In the genomic region with DNA sequence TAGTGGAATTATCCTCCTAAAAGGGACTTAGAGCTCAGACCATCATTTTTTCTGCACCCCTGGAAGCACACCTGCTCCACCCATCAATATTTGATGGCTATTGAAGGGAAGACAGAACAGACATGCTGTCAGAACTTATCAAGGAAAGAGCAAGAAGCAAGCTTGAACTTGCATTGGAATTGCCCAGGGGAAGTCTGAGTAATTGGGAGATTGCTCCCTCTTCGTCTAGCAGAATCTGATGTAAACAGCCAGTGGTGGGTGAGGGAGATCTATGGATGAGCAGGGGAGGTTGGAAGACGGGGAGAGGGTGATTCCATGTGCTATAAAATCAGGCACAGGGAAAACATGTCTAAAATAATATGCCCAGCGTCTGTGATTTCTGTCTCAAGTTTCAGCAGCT, we compare ENCODE assay signal across 26 cellular contexts.
"Had no signal": no experiment of that assay in that cellular context is flagged by ENCODE, and none has a peak within 500 bp of the region (broad histone marks: within the 10 kb centered on the region; RNA-seq: fewer than 3 reads in every experiment).

No MANE protein-coding gene starts in this region.

- H3K4me1 ChIP-seq: SJSA1 had no signal

- H3K4me3 ChIP-seq: SJSA1 had no signal

- H3K4me1 Mint-ChIP-seq: activated naive CD8-positive, alpha-beta T cell treated with anti-CD3 and anti-CD28 coated beads, Interleukin-2, amount 10 ng/mL, durations not matched to agents 7 days and 5 days; central memory CD8-positive, alpha-beta T cell had no signal

- H3K27ac Mint-ChIP-seq: activated CD8-positive, alpha-beta T cell treated with anti-CD3 and anti-CD28 coated beads, Interleukin-2, amount 10 ng/mL, durations not matched to agents 7 days and 5 days; activated naive CD8-positive, alpha-beta T cell treated with anti-CD3 and anti-CD28 coated beads, Interleukin-2, amount 10 ng/mL, durations not matched to agents 7 days and 5 days; T-helper 1 cell treated with Interleukin-12 subunit alpha and Interleukin-12 subunit beta and Interleukin-4 antibody, amounts not matched to agents 30 μg/mL and 1 μg/mL, for 36 hours had no signal

- H3K27me3 ChIP-seq: SJSA1 had no signal

- H3K36me3 ChIP-seq: SJSA1 had no signal

- H3K36me3 Mint-ChIP-seq: activated naive CD8-positive, alpha-beta T cell treated with anti-CD3 and anti-CD28 coated beads, Interleukin-2, amount 10 ng/mL, durations not matched to agents 7 days and 5 days had no signal

- H3K27me3 Mint-ChIP-seq: activated naive CD8-positive, alpha-beta T cell treated with anti-CD3 and anti-CD28 coated beads, Interleukin-2, amount 10 ng/mL, durations not matched to agents 7 days and 5 days; central memory CD8-positive, alpha-beta T cell had no signal

- H3K27ac ChIP-seq: SJSA1 had no signal

- H3K4me3 Mint-ChIP-seq: activated CD8-positive, alpha-beta T cell treated with anti-CD3 and anti-CD28 coated beads, Interleukin-2, amount 10 ng/mL, durations not matched to agents 7 days and 5 days; activated naive CD8-positive, alpha-beta T cell treated with anti-CD3 and anti-CD28 coated beads, Interleukin-2, amount 10 ng/mL, durations not matched to agents 7 days and 5 days; central memory CD8-positive, alpha-beta T cell; T-helper 1 cell treated with Interleukin-12 subunit alpha and Interleukin-12 subunit beta and Interleukin-4 antibody, amounts not matched to agents 30 μg/mL and 1 μg/mL, for 36 hours had no signal

- DNase-seq: activated CD4-positive, alpha-beta T cell treated with anti-CD3 and anti-CD28 coated beads for 4 hours; activated CD4-positive, alpha-beta T cell treated with anti-CD3 and anti-CD28 coated beads, Interleukin-2, amount 50 U/mL, for 4 hours; activated CD8-positive, alpha-beta memory T cell treated with anti-CD3 and anti-CD28 coated beads, Interleukin-2, amount 50 U/mL, for 48 hours; activated CD8-positive, alpha-beta T cell treated with anti-CD3 and anti-CD28 coated beads, Interleukin-2, amount 10 ng/mL, durations not matched to agents 7 days and 5 days; activated naive CD4-positive, alpha-beta T cell treated with anti-CD3 and anti-CD28 coated beads, Interleukin-2, amount 50 U/mL, for 16 hours; activated naive CD8-positive, alpha-beta T cell treated with anti-CD3 and anti-CD28 coated beads, Interleukin-2, amount 10 ng/mL, durations not matched to agents 7 days and 5 days; activated T-cell treated with anti-CD3 and anti-CD28 coated beads, Interleukin-2, amount 50 U/mL, for 1 hour; aorta; Karpas-422; NCI-H1105 treated with DMSO at 0.1 percent for 48 hours; NCI-H1436 treated with DMSO at 0.1 percent for 48 hours; NCI-H187; NCI-H2081; NCI-H2171 treated with DMSO at 0.1 percent for 48 hours; NCI-H226; NCI-H526; NCI-H82; OCI-M1; RPMI8226; SHP77 had no signal

- ATAC-seq: activated CD4-positive, CD25-positive, alpha-beta regulatory T cell treated with anti-CD3 and anti-CD28 coated beads, Interleukin-2, amount 50 U/mL, for 24 hours; activated CD8-positive, alpha-beta T cell treated with anti-CD3 and anti-CD28 coated beads, Interleukin-2, amount 10 ng/mL, durations not matched to agents 7 days and 5 days; Panc1; SK-N-SH treated with all-trans-retinoic acid at 6 μM for 48 hours had no signal

- H3K9me3 ChIP-seq: SJSA1 had no signal
